In genomic region chr1:192707978-192708547, GRCh38 we compare ENCODE assay signal across 17 cellular contexts.
"Had no signal": no experiment of that assay in that cellular context is flagged by ENCODE, and none has a peak within 500 bp of the region (broad histone marks: within the 10 kb centered on the region; RNA-seq: fewer than 3 reads in every experiment).

No MANE protein-coding gene starts in this region.

- H3K36me3 Mint-ChIP-seq: activated CD8-positive, alpha-beta memory T cell treated with anti-CD3 and anti-CD28 coated beads, Interleukin-2, amount 10 ng/mL, durations not matched to agents 7 days and 5 days; activated naive CD8-positive, alpha-beta T cell treated with anti-CD3 and anti-CD28 coated beads for 36 hours; natural killer cell; stimulated activated effector memory CD8-positive, alpha-beta T cell treated with anti-CD3 and anti-CD28 coated beads, Interleukin-12 subunit alpha, Interleukin-12 subunit beta, amount 100 ng/mL, for 72 hours had no signal

- H3K4me3 Mint-ChIP-seq: activated CD8-positive, alpha-beta memory T cell treated with anti-CD3 and anti-CD28 coated beads, Interleukin-2, amount 10 ng/mL, durations not matched to agents 7 days and 5 days; activated naive CD8-positive, alpha-beta T cell treated with anti-CD3 and anti-CD28 coated beads for 36 hours; activated T-cell treated with anti-CD3 and anti-CD28 coated beads, Interleukin-2, amount 50 U/mL, for 24 hours; natural killer cell; stimulated activated effector memory CD8-positive, alpha-beta T cell treated with anti-CD3 and anti-CD28 coated beads, Interleukin-12 subunit alpha, Interleukin-12 subunit beta, amount 100 ng/mL, for 72 hours had no signal

- H3K36me3 ChIP-seq: right atrium auricular region, tibial nerve had no signal

- H3K4me1 Mint-ChIP-seq: natural killer cell; stimulated activated effector memory CD8-positive, alpha-beta T cell treated with anti-CD3 and anti-CD28 coated beads, Interleukin-12 subunit alpha, Interleukin-12 subunit beta, amount 100 ng/mL, for 72 hours had no signal

- H3K4me3 ChIP-seq: dorsolateral prefrontal cortex, right atrium auricular region, tibial nerve had no signal

- DNase-seq: activated CD4-positive, alpha-beta T cell treated with anti-CD3 and anti-CD28 coated beads, Interleukin-2, amount 50 U/mL, for 4 hours; activated CD4-positive, CD25-positive, alpha-beta regulatory T cell treated with anti-CD3 and anti-CD28 coated beads, Interleukin-2, amount 50 U/mL, for 72 hours; activated CD8-positive, alpha-beta memory T cell treated with anti-CD3 and anti-CD28 coated beads, Interleukin-2, amount 10 ng/mL, durations not matched to agents 7 days and 5 days; activated gamma-delta T cell treated with Interleukin-2 at 50 U/mL for 16 hours; activated naive CD8-positive, alpha-beta T cell treated with anti-CD3 and anti-CD28 coated beads for 36 hours; activated T-cell treated with anti-CD3 and anti-CD28 coated beads, Interleukin-2, amount 50 U/mL, for 24 hours; anterior cingulate cortex; dorsolateral prefrontal cortex; glutamatergic neuron; left cardiac atrium; natural killer cell; nucleus accumbens; small intestine; T-helper 2 cell had no signal

- H3K27ac ChIP-seq: dorsolateral prefrontal cortex, right atrium auricular region, tibial nerve had no signal

- H3K9me3 ChIP-seq: right atrium auricular region, tibial nerve had no signal

- H3K27ac Mint-ChIP-seq: activated CD8-positive, alpha-beta memory T cell treated with anti-CD3 and anti-CD28 coated beads, Interleukin-2, amount 10 ng/mL, durations not matched to agents 7 days and 5 days; activated naive CD8-positive, alpha-beta T cell treated with anti-CD3 and anti-CD28 coated beads for 36 hours; activated T-cell treated with anti-CD3 and anti-CD28 coated beads, Interleukin-2, amount 50 U/mL, for 24 hours; natural killer cell; stimulated activated effector memory CD8-positive, alpha-beta T cell treated with anti-CD3 and anti-CD28 coated beads, Interleukin-12 subunit alpha, Interleukin-12 subunit beta, amount 100 ng/mL, for 72 hours had no signal

- H3K27me3 ChIP-seq: right atrium auricular region, tibial nerve had no signal

- H3K4me1 ChIP-seq: right atrium auricular region, tibial nerve had no signal

- H3K9me3 Mint-ChIP-seq: activated naive CD8-positive, alpha-beta T cell treated with anti-CD3 and anti-CD28 coated beads for 36 hours; activated T-cell treated with anti-CD3 and anti-CD28 coated beads, Interleukin-2, amount 50 U/mL, for 24 hours; natural killer cell; stimulated activated effector memory CD8-positive, alpha-beta T cell treated with anti-CD3 and anti-CD28 coated beads, Interleukin-12 subunit alpha, Interleukin-12 subunit beta, amount 100 ng/mL, for 72 hours had no signal
